In the genomic region with DNA sequence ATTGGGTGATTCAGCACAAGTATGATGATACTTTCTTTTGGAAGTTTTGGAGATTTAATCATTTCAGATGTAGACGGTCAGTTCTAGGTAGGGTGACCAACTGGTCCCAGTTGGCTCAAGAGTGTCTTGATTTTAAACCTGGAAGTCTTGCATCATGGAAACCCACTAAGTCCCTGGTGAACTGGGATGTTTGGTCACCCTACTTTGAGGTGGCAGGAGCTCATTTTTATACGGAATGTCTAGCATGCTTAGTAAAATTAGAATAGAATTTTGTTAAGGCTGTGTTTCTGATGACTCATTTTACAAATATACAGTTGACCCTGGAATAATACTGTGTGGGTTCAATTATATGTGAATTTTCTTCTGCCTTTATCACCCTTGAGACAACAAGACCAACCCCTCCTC, we compare ENCODE assay signal across 1 cellular context.
TF ChIP-seq lines count a peak whose summit lies in the region.

No MANE protein-coding gene starts in this region.

TF ChIP-seq in WTC11, 78 proteins besides CTCF, POLR2A, EP300 and RAD21 (continued from another document):
- TF ChIP-seq, protein P1, sequence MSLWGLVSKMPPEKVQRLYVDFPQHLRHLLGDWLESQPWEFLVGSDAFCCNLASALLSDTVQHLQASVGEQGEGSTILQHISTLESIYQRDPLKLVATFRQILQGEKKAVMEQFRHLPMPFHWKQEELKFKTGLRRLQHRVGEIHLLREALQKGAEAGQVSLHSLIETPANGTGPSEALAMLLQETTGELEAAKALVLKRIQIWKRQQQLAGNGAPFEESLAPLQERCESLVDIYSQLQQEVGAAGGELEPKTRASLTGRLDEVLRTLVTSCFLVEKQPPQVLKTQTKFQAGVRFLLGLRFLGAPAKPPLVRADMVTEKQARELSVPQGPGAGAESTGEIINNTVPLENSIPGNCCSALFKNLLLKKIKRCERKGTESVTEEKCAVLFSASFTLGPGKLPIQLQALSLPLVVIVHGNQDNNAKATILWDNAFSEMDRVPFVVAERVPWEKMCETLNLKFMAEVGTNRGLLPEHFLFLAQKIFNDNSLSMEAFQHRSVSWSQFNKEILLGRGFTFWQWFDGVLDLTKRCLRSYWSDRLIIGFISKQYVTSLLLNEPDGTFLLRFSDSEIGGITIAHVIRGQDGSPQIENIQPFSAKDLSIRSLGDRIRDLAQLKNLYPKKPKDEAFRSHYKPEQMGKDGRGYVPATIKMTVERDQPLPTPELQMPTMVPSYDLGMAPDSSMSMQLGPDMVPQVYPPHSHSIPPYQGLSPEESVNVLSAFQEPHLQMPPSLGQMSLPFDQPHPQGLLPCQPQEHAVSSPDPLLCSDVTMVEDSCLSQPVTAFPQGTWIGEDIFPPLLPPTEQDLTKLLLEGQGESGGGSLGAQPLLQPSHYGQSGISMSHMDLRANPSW (CRISPR knock-in tag; conservative IDR thresholded peaks at IDR 0.05; ENCODE audit: low read depth): no peak
- TF ChIP-seq NFATC4 (CRISPR knock-in tag; IDR thresholded peaks at IDR 0.05): no peak
- TF ChIP-seq, protein P2, sequence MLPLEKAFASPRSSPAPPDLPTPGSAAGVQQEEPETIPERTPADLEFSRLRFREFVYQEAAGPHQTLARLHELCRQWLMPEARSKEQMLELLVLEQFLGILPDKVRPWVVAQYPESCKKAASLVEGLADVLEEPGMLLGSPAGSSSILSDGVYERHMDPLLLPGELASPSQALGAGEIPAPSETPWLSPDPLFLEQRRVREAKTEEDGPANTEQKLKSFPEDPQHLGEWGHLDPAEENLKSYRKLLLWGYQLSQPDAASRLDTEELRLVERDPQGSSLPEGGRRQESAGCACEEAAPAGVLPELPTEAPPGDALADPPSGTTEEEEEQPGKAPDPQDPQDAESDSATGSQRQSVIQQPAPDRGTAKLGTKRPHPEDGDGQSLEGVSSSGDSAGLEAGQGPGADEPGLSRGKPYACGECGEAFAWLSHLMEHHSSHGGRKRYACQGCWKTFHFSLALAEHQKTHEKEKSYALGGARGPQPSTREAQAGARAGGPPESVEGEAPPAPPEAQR (CRISPR knock-in tag; IDR thresholded peaks at IDR 0.05): no peak
- no peak for TF ChIP-seq FOXP1 (CRISPR knock-in tag; IDR thresholded peaks at IDR 0.05; ENCODE audit: borderline replicate concordance)
- no peak for TF ChIP-seq ZNF396 (CRISPR knock-in tag; IDR thresholded peaks at IDR 0.05; ENCODE audit: borderline replicate concordance)
- TF ChIP-seq, protein P3, sequence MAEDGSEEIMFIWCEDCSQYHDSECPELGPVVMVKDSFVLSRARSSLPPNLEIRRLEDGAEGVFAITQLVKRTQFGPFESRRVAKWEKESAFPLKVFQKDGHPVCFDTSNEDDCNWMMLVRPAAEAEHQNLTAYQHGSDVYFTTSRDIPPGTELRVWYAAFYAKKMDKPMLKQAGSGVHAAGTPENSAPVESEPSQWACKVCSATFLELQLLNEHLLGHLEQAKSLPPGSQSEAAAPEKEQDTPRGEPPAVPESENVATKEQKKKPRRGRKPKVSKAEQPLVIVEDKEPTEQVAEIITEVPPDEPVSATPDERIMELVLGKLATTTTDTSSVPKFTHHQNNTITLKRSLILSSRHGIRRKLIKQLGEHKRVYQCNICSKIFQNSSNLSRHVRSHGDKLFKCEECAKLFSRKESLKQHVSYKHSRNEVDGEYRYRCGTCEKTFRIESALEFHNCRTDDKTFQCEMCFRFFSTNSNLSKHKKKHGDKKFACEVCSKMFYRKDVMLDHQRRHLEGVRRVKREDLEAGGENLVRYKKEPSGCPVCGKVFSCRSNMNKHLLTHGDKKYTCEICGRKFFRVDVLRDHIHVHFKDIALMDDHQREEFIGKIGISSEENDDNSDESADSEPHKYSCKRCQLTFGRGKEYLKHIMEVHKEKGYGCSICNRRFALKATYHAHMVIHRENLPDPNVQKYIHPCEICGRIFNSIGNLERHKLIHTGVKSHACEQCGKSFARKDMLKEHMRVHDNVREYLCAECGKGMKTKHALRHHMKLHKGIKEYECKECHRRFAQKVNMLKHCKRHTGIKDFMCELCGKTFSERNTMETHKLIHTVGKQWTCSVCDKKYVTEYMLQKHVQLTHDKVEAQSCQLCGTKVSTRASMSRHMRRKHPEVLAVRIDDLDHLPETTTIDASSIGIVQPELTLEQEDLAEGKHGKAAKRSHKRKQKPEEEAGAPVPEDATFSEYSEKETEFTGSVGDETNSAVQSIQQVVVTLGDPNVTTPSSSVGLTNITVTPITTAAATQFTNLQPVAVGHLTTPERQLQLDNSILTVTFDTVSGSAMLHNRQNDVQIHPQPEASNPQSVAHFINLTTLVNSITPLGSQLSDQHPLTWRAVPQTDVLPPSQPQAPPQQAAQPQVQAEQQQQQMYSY (CRISPR knock-in tag; IDR thresholded peaks at IDR 0.05): no peak
- TF ChIP-seq, protein P4, sequence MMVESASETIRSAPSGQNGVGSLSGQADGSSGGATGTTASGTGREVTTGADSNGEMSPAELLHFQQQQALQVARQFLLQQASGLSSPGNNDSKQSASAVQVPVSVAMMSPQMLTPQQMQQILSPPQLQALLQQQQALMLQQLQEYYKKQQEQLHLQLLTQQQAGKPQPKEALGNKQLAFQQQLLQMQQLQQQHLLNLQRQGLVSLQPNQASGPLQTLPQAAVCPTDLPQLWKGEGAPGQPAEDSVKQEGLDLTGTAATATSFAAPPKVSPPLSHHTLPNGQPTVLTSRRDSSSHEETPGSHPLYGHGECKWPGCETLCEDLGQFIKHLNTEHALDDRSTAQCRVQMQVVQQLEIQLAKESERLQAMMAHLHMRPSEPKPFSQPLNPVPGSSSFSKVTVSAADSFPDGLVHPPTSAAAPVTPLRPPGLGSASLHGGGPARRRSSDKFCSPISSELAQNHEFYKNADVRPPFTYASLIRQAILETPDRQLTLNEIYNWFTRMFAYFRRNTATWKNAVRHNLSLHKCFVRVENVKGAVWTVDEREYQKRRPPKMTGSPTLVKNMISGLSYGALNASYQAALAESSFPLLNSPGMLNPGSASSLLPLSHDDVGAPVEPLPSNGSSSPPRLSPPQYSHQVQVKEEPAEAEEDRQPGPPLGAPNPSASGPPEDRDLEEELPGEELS (CRISPR knock-in tag; IDR thresholded peaks at IDR 0.05): no peak
- no peak for TF ChIP-seq HMGA2 (CRISPR knock-in tag; IDR thresholded peaks at IDR 0.05)
- no peak for TF ChIP-seq ETV6 (CRISPR knock-in tag; IDR thresholded peaks at IDR 0.05)
- TF ChIP-seq ELF4 (CRISPR knock-in tag; IDR thresholded peaks at IDR 0.05; ENCODE audit: low read depth): no peak
- TF ChIP-seq, protein P5, sequence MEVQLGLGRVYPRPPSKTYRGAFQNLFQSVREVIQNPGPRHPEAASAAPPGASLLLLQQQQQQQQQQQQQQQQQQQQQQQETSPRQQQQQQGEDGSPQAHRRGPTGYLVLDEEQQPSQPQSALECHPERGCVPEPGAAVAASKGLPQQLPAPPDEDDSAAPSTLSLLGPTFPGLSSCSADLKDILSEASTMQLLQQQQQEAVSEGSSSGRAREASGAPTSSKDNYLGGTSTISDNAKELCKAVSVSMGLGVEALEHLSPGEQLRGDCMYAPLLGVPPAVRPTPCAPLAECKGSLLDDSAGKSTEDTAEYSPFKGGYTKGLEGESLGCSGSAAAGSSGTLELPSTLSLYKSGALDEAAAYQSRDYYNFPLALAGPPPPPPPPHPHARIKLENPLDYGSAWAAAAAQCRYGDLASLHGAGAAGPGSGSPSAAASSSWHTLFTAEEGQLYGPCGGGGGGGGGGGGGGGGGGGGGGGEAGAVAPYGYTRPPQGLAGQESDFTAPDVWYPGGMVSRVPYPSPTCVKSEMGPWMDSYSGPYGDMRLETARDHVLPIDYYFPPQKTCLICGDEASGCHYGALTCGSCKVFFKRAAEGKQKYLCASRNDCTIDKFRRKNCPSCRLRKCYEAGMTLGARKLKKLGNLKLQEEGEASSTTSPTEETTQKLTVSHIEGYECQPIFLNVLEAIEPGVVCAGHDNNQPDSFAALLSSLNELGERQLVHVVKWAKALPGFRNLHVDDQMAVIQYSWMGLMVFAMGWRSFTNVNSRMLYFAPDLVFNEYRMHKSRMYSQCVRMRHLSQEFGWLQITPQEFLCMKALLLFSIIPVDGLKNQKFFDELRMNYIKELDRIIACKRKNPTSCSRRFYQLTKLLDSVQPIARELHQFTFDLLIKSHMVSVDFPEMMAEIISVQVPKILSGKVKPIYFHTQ (CRISPR knock-in tag; IDR thresholded peaks at IDR 0.05): no peak
- TF ChIP-seq, protein P6, sequence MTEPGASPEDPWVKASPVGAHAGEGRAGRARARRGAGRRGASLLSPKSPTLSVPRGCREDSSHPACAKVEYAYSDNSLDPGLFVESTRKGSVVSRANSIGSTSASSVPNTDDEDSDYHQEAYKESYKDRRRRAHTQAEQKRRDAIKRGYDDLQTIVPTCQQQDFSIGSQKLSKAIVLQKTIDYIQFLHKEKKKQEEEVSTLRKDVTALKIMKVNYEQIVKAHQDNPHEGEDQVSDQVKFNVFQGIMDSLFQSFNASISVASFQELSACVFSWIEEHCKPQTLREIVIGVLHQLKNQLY (CRISPR knock-in tag; IDR thresholded peaks at IDR 0.05): no peak
TF ChIP-seq in WTC11: peak in this region for 0.
